In genomic region chr1:8671313-8671917, GRCh38 we compare ENCODE assay signal across 2 cellular contexts.
TF ChIP-seq lines count a peak whose summit lies in the region.

No MANE protein-coding gene starts in this region.

TF ChIP-seq in HCT116, 20 proteins besides CTCF, POLR2A, EP300 and RAD21 (continued from another document):
- TF ChIP-seq CEBPB (IDR thresholded peaks at IDR 0.05; ENCODE audit: low read depth) (no peak), ATF3 (IDR thresholded peaks at IDR 0.05) (no peak), REST (IDR thresholded peaks at IDR 0.05; ENCODE audit: low read depth) (no peak), TCF7L2 (IDR thresholded peaks at IDR 0.05; ENCODE audit: borderline replicate concordance, extremely low read depth, insufficient read depth, insufficient read length) (no peak), ZBTB33 (IDR thresholded peaks at IDR 0.05; ENCODE audit: extremely low read depth, insufficient replicate concordance, low read length) (no peak), FOSL1 (IDR thresholded peaks at IDR 0.05; ENCODE audit: low read depth) (no peak), EZH2 (IDR thresholded peaks at IDR 0.05) (no peak), CBX3 (IDR thresholded peaks at IDR 0.05; ENCODE audit: low read depth) (no peak), SIN3A (IDR thresholded peaks at IDR 0.05; ENCODE audit: low read depth) (no peak)
TF ChIP-seq in HCT116: peak in this region for 0.

TF ChIP-seq in H1, 55 proteins besides CTCF, POLR2A, EP300 and RAD21 (continued from another document):
- no peak for TF ChIP-seq CBX8 (IDR thresholded peaks at IDR 0.05; ENCODE audit: borderline replicate concordance, low read depth, low read length)
- no peak for TF ChIP-seq POLR2AphosphoS5 (IDR thresholded peaks at IDR 0.05; ENCODE audit: low read depth, low read length)
- TF ChIP-seq GTF2F1 (IDR thresholded peaks at IDR 0.05; ENCODE audit: borderline replicate concordance, low read depth, low read length): no peak
- no peak for TF ChIP-seq BCL11A (IDR thresholded peaks at IDR 0.05; ENCODE audit: low read depth in 2 of 2, low read length in 2 of 2)
- no peak for TF ChIP-seq SIX5 (IDR thresholded peaks at IDR 0.05; ENCODE audit: low read depth, low read length)
- no peak for TF ChIP-seq SRF (IDR thresholded peaks at IDR 0.05; ENCODE audit: low read depth, low read length)
- TF ChIP-seq ATF2 (IDR thresholded peaks at IDR 0.05; ENCODE audit: low read length): no peak
- no peak for TF ChIP-seq HDAC2 (IDR thresholded peaks at IDR 0.05; ENCODE audit: borderline replicate concordance in 1 of 2, low read depth in 2 of 2, low read length in 2 of 2)
- TF ChIP-seq CHD1 (IDR thresholded peaks at IDR 0.05; ENCODE audit: low read depth, low read length): no peak
- TF ChIP-seq SUZ12 (IDR thresholded peaks at IDR 0.05; ENCODE audit: low read length): no peak
- no peak for TF ChIP-seq RNF2 (IDR thresholded peaks at IDR 0.05; ENCODE audit: borderline replicate concordance, low read depth, low read length, missing control alignments, poor library complexity, severe bottlenecking)
- TF ChIP-seq BRCA1 (IDR thresholded peaks at IDR 0.05; ENCODE audit: low read depth, low read length): no peak
- TF ChIP-seq RFX5 (IDR thresholded peaks at IDR 0.05; ENCODE audit: borderline replicate concordance, low read depth, low read length): no peak
- TF ChIP-seq JUN (IDR thresholded peaks at IDR 0.05; ENCODE audit: low read depth, low read length): no peak
- no peak for TF ChIP-seq SP1 (IDR thresholded peaks at IDR 0.05; ENCODE audit: low read depth, low read length)
